Comparison of ENCODE assay signal across 30 cellular contexts in the genomic region with DNA sequence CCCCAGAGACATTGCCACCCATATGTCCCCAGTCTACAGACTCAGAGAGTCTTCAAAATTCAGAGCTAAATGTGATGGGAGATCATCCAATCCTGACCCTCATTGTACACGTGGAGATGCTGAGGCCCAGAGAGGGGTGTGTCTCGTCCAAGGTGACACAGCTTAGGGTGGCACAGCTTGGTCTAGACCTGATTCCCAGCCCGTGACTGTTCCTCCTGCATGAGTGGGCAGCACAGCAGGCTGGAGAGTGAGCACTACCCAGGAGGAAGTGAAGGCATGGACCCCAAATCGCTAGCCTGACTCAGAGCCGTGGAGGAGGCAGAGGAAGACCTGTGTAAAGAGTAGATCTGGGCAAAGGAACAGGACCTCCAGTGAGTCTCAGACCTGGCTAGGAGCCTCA.
"Had no signal": no experiment of that assay in that cellular context is flagged by ENCODE, and none has a peak within 500 bp of the region (broad histone marks: within the 10 kb centered on the region; RNA-seq: fewer than 3 reads in every experiment).

No MANE protein-coding gene starts in this region.

- DNase-seq: activated CD4-positive, alpha-beta memory T cell treated with anti-CD3 and anti-CD28 coated beads for 36 hours; activated CD4-positive, alpha-beta T cell treated with anti-CD3 and anti-CD28 coated beads for 36 hours; activated CD4-positive, alpha-beta T cell treated with anti-CD3 and anti-CD28 coated beads, Interleukin-2, amount 10 ng/mL, durations not matched to agents 24 days and 14 days; activated CD4-positive, CD25-positive, alpha-beta regulatory T cell; activated CD4-positive, CD25-positive, alpha-beta regulatory T cell treated with anti-CD3 and anti-CD28 coated beads, Interleukin-2, amount 50 U/mL, for 72 hours; activated CD8-positive, alpha-beta memory T cell treated with anti-CD3 and anti-CD28 coated beads, Interleukin-2, amount 10 ng/mL, durations not matched to agents 7 days and 5 days; activated CD8-positive, alpha-beta memory T cell treated with anti-CD3 and anti-CD28 coated beads, Interleukin-2, amount 50 U/mL, for 4 hours; activated CD8-positive, alpha-beta T cell treated with anti-CD3 and anti-CD28 coated beads, Interleukin-2, amount 10 ng/mL, durations not matched to agents 7 days and 5 days; activated effector memory CD4-positive, alpha-beta T cell treated with anti-CD3 and anti-CD28 coated beads, Interleukin-2, amount 50 U/mL, for 16 hours; activated naive CD4-positive, alpha-beta T cell treated with anti-CD3 and anti-CD28 coated beads, Interleukin-2, amount 10 ng/mL, durations not matched to agents 7 days and 5 days; activated T-cell treated with anti-CD3 and anti-CD28 coated beads, Interleukin-2, amount 50 U/mL, for 1 hour; activated T-cell treated with anti-CD3 and anti-CD28 coated beads, Interleukin-2, amount 50 U/mL, for 48 hours; amniotic stem cell; anterior cingulate cortex; brain microvascular endothelial cell; cortex of kidney; dermis blood vessel endothelial cell; effector CD4-positive, alpha-beta T cell; effector memory CD8-positive, alpha-beta T cell; erythroblast; foreskin keratinocyte; gastrocnemius medialis; glutamatergic neuron; heart right ventricle; T-helper 2 cell had no signal

- H3K36me3 Mint-ChIP-seq: activated CD4-positive, alpha-beta memory T cell treated with anti-CD3 and anti-CD28 coated beads for 36 hours; activated CD8-positive, alpha-beta memory T cell treated with anti-CD3 and anti-CD28 coated beads, Interleukin-2, amount 10 ng/mL, durations not matched to agents 7 days and 5 days; activated naive CD4-positive, alpha-beta T cell treated with anti-CD3 and anti-CD28 coated beads, Interleukin-2, amount 10 ng/mL, durations not matched to agents 7 days and 5 days; activated naive CD8-positive, alpha-beta T cell had no signal

- H3K4me3 ChIP-seq: esophagus muscularis mucosa, gastrocnemius medialis, heart right ventricle had no signal

- H3K9me3 ChIP-seq: esophagus muscularis mucosa, gastrocnemius medialis had no signal

- H3K27me3 ChIP-seq: brain microvascular endothelial cell had no signal

- H3K27ac Mint-ChIP-seq: activated CD4-positive, alpha-beta memory T cell treated with anti-CD3 and anti-CD28 coated beads for 36 hours; activated CD4-positive, alpha-beta T cell treated with anti-CD3 and anti-CD28 coated beads for 36 hours; activated CD4-positive, alpha-beta T cell treated with anti-CD3 and anti-CD28 coated beads, Interleukin-2, amount 10 ng/mL, durations not matched to agents 24 days and 14 days; activated CD8-positive, alpha-beta memory T cell treated with anti-CD3 and anti-CD28 coated beads, Interleukin-2, amount 10 ng/mL, durations not matched to agents 7 days and 5 days; activated CD8-positive, alpha-beta T cell treated with anti-CD3 and anti-CD28 coated beads, Interleukin-2, amount 10 ng/mL, durations not matched to agents 7 days and 5 days; activated naive CD4-positive, alpha-beta T cell treated with anti-CD3 and anti-CD28 coated beads, Interleukin-2, amount 10 ng/mL, durations not matched to agents 7 days and 5 days; activated naive CD8-positive, alpha-beta T cell; activated T-helper 1 cell treated with anti-CD3 and anti-CD28 coated beads, Interleukin-12 subunit alpha, Interleukin-12 subunit beta, Interleukin-2, Interleukin-4 antibody, amounts not matched to agents 30 ng/mL and 10 ng/mL and 1 ng/mL, durations not matched to agents 14 hours and 24 hours and 36 hours; activated T-helper 2 cell treated with anti-CD3 and anti-CD28 coated beads, Interferon-gamma antibody, Interleukin-2, Interleukin-4, amounts not matched to agents 10 μg/mL and 5 μg/mL and 100 μg/mL, durations not matched to agents 14 hours and 24 hours and 36 hours; effector memory CD8-positive, alpha-beta T cell had no signal

- H3K9me3 Mint-ChIP-seq: activated CD4-positive, alpha-beta memory T cell treated with anti-CD3 and anti-CD28 coated beads for 36 hours; activated CD4-positive, alpha-beta T cell treated with anti-CD3 and anti-CD28 coated beads, Interleukin-2, amount 10 ng/mL, durations not matched to agents 24 days and 14 days; activated naive CD4-positive, alpha-beta T cell treated with anti-CD3 and anti-CD28 coated beads, Interleukin-2, amount 10 ng/mL, durations not matched to agents 7 days and 5 days; activated T-helper 1 cell treated with anti-CD3 and anti-CD28 coated beads, Interleukin-12 subunit alpha, Interleukin-12 subunit beta, Interleukin-2, Interleukin-4 antibody, amounts not matched to agents 30 ng/mL and 10 ng/mL and 1 ng/mL, durations not matched to agents 14 hours and 24 hours and 36 hours; activated T-helper 2 cell treated with anti-CD3 and anti-CD28 coated beads, Interferon-gamma antibody, Interleukin-2, Interleukin-4, amounts not matched to agents 10 μg/mL and 5 μg/mL and 100 μg/mL, durations not matched to agents 14 hours and 24 hours and 36 hours; central memory CD8-positive, alpha-beta T cell; effector memory CD8-positive, alpha-beta T cell had no signal

- H3K4me1 Mint-ChIP-seq: activated CD4-positive, alpha-beta T cell treated with anti-CD3 and anti-CD28 coated beads for 36 hours; activated CD4-positive, alpha-beta T cell treated with anti-CD3 and anti-CD28 coated beads, Interleukin-2, amount 10 ng/mL, durations not matched to agents 24 days and 14 days; activated CD8-positive, alpha-beta memory T cell treated with anti-CD3 and anti-CD28 coated beads, Interleukin-2, amount 10 ng/mL, durations not matched to agents 7 days and 5 days; activated naive CD4-positive, alpha-beta T cell treated with anti-CD3 and anti-CD28 coated beads, Interleukin-2, amount 10 ng/mL, durations not matched to agents 7 days and 5 days; central memory CD8-positive, alpha-beta T cell had no signal

- H3K4me1 ChIP-seq: esophagus muscularis mucosa, foreskin keratinocyte, gastrocnemius medialis, heart right ventricle had no signal

- H3K36me3 ChIP-seq: brain microvascular endothelial cell, esophagus muscularis mucosa, gastrocnemius medialis, heart right ventricle had no signal

- H3K4me3 Mint-ChIP-seq: activated CD4-positive, alpha-beta memory T cell treated with anti-CD3 and anti-CD28 coated beads for 36 hours; activated CD4-positive, alpha-beta T cell treated with anti-CD3 and anti-CD28 coated beads for 36 hours; activated CD4-positive, alpha-beta T cell treated with anti-CD3 and anti-CD28 coated beads, Interleukin-2, amount 10 ng/mL, durations not matched to agents 24 days and 14 days; activated CD8-positive, alpha-beta memory T cell treated with anti-CD3 and anti-CD28 coated beads, Interleukin-2, amount 10 ng/mL, durations not matched to agents 7 days and 5 days; activated CD8-positive, alpha-beta T cell treated with anti-CD3 and anti-CD28 coated beads, Interleukin-2, amount 10 ng/mL, durations not matched to agents 7 days and 5 days; activated naive CD4-positive, alpha-beta T cell treated with anti-CD3 and anti-CD28 coated beads, Interleukin-2, amount 10 ng/mL, durations not matched to agents 7 days and 5 days; activated naive CD8-positive, alpha-beta T cell; activated T-helper 1 cell treated with anti-CD3 and anti-CD28 coated beads, Interleukin-12 subunit alpha, Interleukin-12 subunit beta, Interleukin-2, Interleukin-4 antibody, amounts not matched to agents 30 ng/mL and 10 ng/mL and 1 ng/mL, durations not matched to agents 14 hours and 24 hours and 36 hours; central memory CD8-positive, alpha-beta T cell; effector memory CD8-positive, alpha-beta T cell had no signal

- ATAC-seq: activated CD4-positive, alpha-beta T cell treated with anti-CD3 and anti-CD28 coated beads for 36 hours; activated CD8-positive, alpha-beta memory T cell treated with anti-CD3 and anti-CD28 coated beads, Interleukin-2, amount 10 ng/mL, durations not matched to agents 7 days and 5 days; activated CD8-positive, alpha-beta T cell treated with anti-CD3 and anti-CD28 coated beads, Interleukin-2, amount 10 ng/mL, durations not matched to agents 7 days and 5 days; effector memory CD8-positive, alpha-beta T cell; foreskin keratinocyte; gastrocnemius medialis; heart right ventricle had no signal
